ENCODE assay signal across 15 cellular contexts in genomic region chr11:88384004-88384677, GRCh38. TPM values are rescaled to one million over a fixed set of nuclear protein-coding genes. Genes with fewer than 3 reads are reported as not detected.
A peak's percentile ranks its signal among the peaks of the same experiment; 100 is the strongest.
DNase-seq lines count a peak whose midpoint lies in the region; ATAC-seq and TF ChIP-seq lines count a peak whose summit lies in the region.
"Had no signal": no experiment of that assay in that cellular context is flagged by ENCODE, and none has a peak within 500 bp of the region (broad histone marks: within the 10 kb centered on the region; RNA-seq: fewer than 3 reads in every experiment).

No MANE protein-coding gene starts in this region.

- H3K4me1 Mint-ChIP-seq in T-helper 1 cell treated with Interleukin-12 subunit alpha and Interleukin-12 subunit beta and Interleukin-4 antibody, amounts not matched to agents 30 μg/mL and 1 μg/mL, for 36 hours (ENCODE audit: low read depth) = peaks cover 11% of the 10 kb centered on the region

- no peaks in the 10 kb centered on the region for H3K9me3 Mint-ChIP-seq in T-helper 1 cell treated with Interleukin-12 subunit alpha and Interleukin-12 subunit beta and Interleukin-4 antibody, amounts not matched to agents 30 μg/mL and 1 μg/mL, for 36 hours

- peak overlapping the region; percentile 60 for H3K4me2 ChIP-seq in smooth muscle cell

- WGBS in smooth muscle cell (ENCODE audit: low lambda C conversion rate) = 56% methylated on average over 4 of the region's 4 CpGs

- peak overlapping the region; percentile 58 for H2AFZ ChIP-seq in smooth muscle cell (ENCODE audit: low read depth)

- no peaks in the 10 kb centered on the region for H3K36me3 ChIP-seq in smooth muscle cell (ENCODE audit: low read depth)
- H3K36me3 ChIP-seq: thyroid gland had no signal

- TF ChIP-seq CTCF in fibroblast of pulmonary artery (IDR thresholded peaks at IDR 0.05; ENCODE audit: low read length, missing control alignments) (no peak), smooth muscle cell (IDR thresholded peaks at IDR 0.05; ENCODE audit: borderline replicate concordance, insufficient read depth, poor library complexity, severe bottlenecking) (no peak)

- H3K9ac ChIP-seq in smooth muscle cell (ENCODE audit: low read depth) = peak overlapping the region; percentile 87

- H3K27ac Mint-ChIP-seq in T-helper 1 cell treated with Interleukin-12 subunit alpha and Interleukin-12 subunit beta and Interleukin-4 antibody, amounts not matched to agents 30 μg/mL and 1 μg/mL, for 36 hours = peak overlapping the region; percentile 18

- no peaks in the 10 kb centered on the region for H3K27me3 ChIP-seq in smooth muscle cell (ENCODE audit: low read depth)
- H3K27me3 ChIP-seq: thyroid gland had no signal

- H3K9me3 ChIP-seq in smooth muscle cell (replicated peaks; ENCODE audit: low read depth) = no peaks in the 10 kb centered on the region
- H3K9me3 ChIP-seq: thyroid gland had no signal

- peaks cover 2% of the 10 kb centered on the region for H3K36me3 Mint-ChIP-seq in T-helper 1 cell treated with Interleukin-12 subunit alpha and Interleukin-12 subunit beta and Interleukin-4 antibody, amounts not matched to agents 30 μg/mL and 1 μg/mL, for 36 hours (ENCODE audit: low read depth)

- no peaks in the 10 kb centered on the region for H3K27me3 Mint-ChIP-seq in T-helper 1 cell treated with Interleukin-12 subunit alpha and Interleukin-12 subunit beta and Interleukin-4 antibody, amounts not matched to agents 30 μg/mL and 1 μg/mL, for 36 hours (ENCODE audit: low read depth)

- H4K20me1 ChIP-seq in smooth muscle cell (ENCODE audit: low read depth) = no peaks in the 10 kb centered on the region

- H3K27ac ChIP-seq in smooth muscle cell (ENCODE audit: low read depth) = peak overlapping the region; percentile 97

- ATAC-seq in SK-N-SH treated with all-trans-retinoic acid at 6 μM for 48 hours (peak; percentile 86), GM21367 (IDR thresholded peaks at IDR 0.05; ENCODE audit: unreplicated experiment) (no peak)
- ATAC-seq: esophagus mucosa had no signal

- H3K4me3 Mint-ChIP-seq in T-helper 1 cell treated with Interleukin-12 subunit alpha and Interleukin-12 subunit beta and Interleukin-4 antibody, amounts not matched to agents 30 μg/mL and 1 μg/mL, for 36 hours = no peak overlapping the region

- H3F3A ChIP-seq in smooth muscle cell (ENCODE audit: low read depth) = peaks cover 3% of the 10 kb centered on the region

- H3K4me1 ChIP-seq in smooth muscle cell (ENCODE audit: low read depth) = peaks cover 9% of the 10 kb centered on the region

- DNase-seq in T-helper 1 cell (no peak), fibroblast of pulmonary artery (ENCODE audit: low read depth) (peak; percentile 51), smooth muscle cell (lab: John Stamatoyannopoulos, UW; ENCODE audit: unreplicated experiment) (no peak), OCI-M2 (lab: John Stamatoyannopoulos, UW; ENCODE audit: unreplicated experiment) (no peak), NCI-H1048 (lab: John Stamatoyannopoulos, UW) (no peak)
- DNase-seq: activated naive CD4-positive, alpha-beta T cell treated with Interleukin-2 at 50 U/mL for 16 hours; NCI-H1105 treated with DMSO at 0.1 percent for 48 hours; NCI-H524 treated with DMSO at 0.1 percent for 48 hours; posterior cingulate gyrus; Right ventricle myocardium superior; thyroid gland had no signal

- H3K79me2 ChIP-seq in smooth muscle cell (ENCODE audit: low read depth) = no peaks in the 10 kb centered on the region

- H3K4me3 ChIP-seq in fibroblast of pulmonary artery (replicated peaks; ENCODE audit: low read depth, low read length) (no peak overlapping the region), smooth muscle cell (no peak overlapping the region)
- H3K4me3 ChIP-seq: thyroid gland had no signal

TF ChIP-seq in SK-N-SH treated with all-trans-retinoic acid at 6 μM for 48 hours, 23 proteins besides CTCF, POLR2A, EP300 and RAD21 (continues in another document):
- TF ChIP-seq GLIS3 (CRISPR knock-in tag; IDR thresholded peaks at IDR 0.05) = no peak
- no peak for TF ChIP-seq ARNTL (CRISPR knock-in tag; IDR thresholded peaks at IDR 0.05; ENCODE audit: borderline replicate concordance, low read depth)
- no peak for TF ChIP-seq ZNF8 (CRISPR knock-in tag; IDR thresholded peaks at IDR 0.05)
- peak; percentile 87 for TF ChIP-seq TOX (CRISPR knock-in tag; IDR thresholded peaks at IDR 0.05; ENCODE audit: borderline replicate concordance)
- TF ChIP-seq TSHZ2 (CRISPR knock-in tag; IDR thresholded peaks at IDR 0.05) = no peak
- TF ChIP-seq CSRNP3 (CRISPR knock-in tag; IDR thresholded peaks at IDR 0.05) = no peak
- no peak for TF ChIP-seq ESRRG (CRISPR knock-in tag; IDR thresholded peaks at IDR 0.05)
- no peak for TF ChIP-seq ZFP30 (CRISPR knock-in tag; IDR thresholded peaks at IDR 0.05)
- no peak for TF ChIP-seq PATZ1 (CRISPR knock-in tag; IDR thresholded peaks at IDR 0.05; ENCODE audit: borderline replicate concordance)
- TF ChIP-seq POU6F1 (CRISPR knock-in tag; IDR thresholded peaks at IDR 0.05; ENCODE audit: borderline replicate concordance, low read depth) = no peak
- TF ChIP-seq ISL1 (CRISPR knock-in tag; IDR thresholded peaks at IDR 0.05) = peak; percentile 56

RNA-seq across cellular contexts. Expression of gene CTSC, which starts 46.6 kb away (rescaled TPM):
- total RNA-seq in smooth muscle cell = 79.0 and 91.8 TPM in 2 replicates
- 74.3 and 81.1 TPM in 2 replicates for polyA plus RNA-seq in smooth muscle cell
